ENCODE assay signal across 9 cellular contexts in genomic region chr2:96163768-96164429, GRCh38. TPM values are rescaled to one million over a fixed set of nuclear protein-coding genes. Genes with fewer than 3 reads are reported as not detected.
DNase-seq lines count a peak whose midpoint lies in the region; ATAC-seq and TF ChIP-seq lines count a peak whose summit lies in the region.
"Had no signal": no experiment of that assay in that cellular context is flagged by ENCODE, and none has a peak within 500 bp of the region (broad histone marks: within the 10 kb centered on the region; RNA-seq: fewer than 3 reads in every experiment).

No MANE protein-coding gene starts in this region.

- no peaks in the 10 kb centered on the region for H4K20me1 ChIP-seq in OCI-LY3 (ENCODE audit: insufficient read depth, low read length)

- peak overlapping the region; percentile 59 for H3K4me3 ChIP-seq in GM12864 (ENCODE audit: low read depth, low read length)
- H3K4me3 ChIP-seq in OCI-LY3 (ENCODE audit: low read length): peak overlapping the region; percentile 81
- H3K4me3 ChIP-seq: thoracic aorta had no signal

- H2AFZ ChIP-seq in OCI-LY3 (ENCODE audit: low read depth, low read length): peak overlapping the region; percentile 9; the same call in 1 of the 2 replicates

- peaks cover 35% of the 10 kb centered on the region for H3K4me1 ChIP-seq in OCI-LY3 (ENCODE audit: low read length)

- no peaks in the 10 kb centered on the region for H3K36me3 ChIP-seq in OCI-LY3 (replicated peaks; ENCODE audit: low read depth, low read length)
- H3K36me3 ChIP-seq: thoracic aorta had no signal

- peak overlapping the region; percentile 89 for H3K27ac ChIP-seq in OCI-LY3 (ENCODE audit: low read length)
- H3K27ac ChIP-seq: thoracic aorta had no signal

- TF ChIP-seq CTCF in GM12864 (IDR thresholded peaks at IDR 0.05; ENCODE audit: low read depth, low read length, missing control alignments) (no peak), OCI-LY3 (IDR thresholded peaks at IDR 0.05; ENCODE audit: low read depth, low read length) (no peak)

- DNase-seq in GM12864 (ENCODE audit: low read depth) (peak; percentile 87), occipital lobe (lab: John Stamatoyannopoulos, UW) (no peak), HEK293T (ENCODE audit: extremely low spot score) (no peak), NCI-H526 (lab: John Stamatoyannopoulos, UW) (no peak)
- DNase-seq in activated naive CD8-positive, alpha-beta T cell treated with anti-CD3 and anti-CD28 coated beads, Interleukin-2, amount 50 U/mL, for 16 hours (ENCODE audit: low read depth, low spot score): peak; percentile 77
- peak; percentile 89 for DNase-seq in stimulated activated CD4-positive, alpha-beta T cell treated with anti-CD3 and anti-CD28 coated beads, Interleukin-2, amount 100 ng/mL, for 4 hours (ENCODE audit: low read depth)

- POLR2A ChIA-PET in HEK293T (lab: Yijun Ruan, JAX): no interaction called here

- no peaks in the 10 kb centered on the region for H3K9me3 ChIP-seq in OCI-LY3 (ENCODE audit: insufficient read depth, low read length)
- H3K9me3 ChIP-seq: thoracic aorta had no signal

- H3K79me2 ChIP-seq in OCI-LY3 (ENCODE audit: low read length): no peaks in the 10 kb centered on the region

- H3K9ac ChIP-seq in OCI-LY3 (ENCODE audit: low read length): peak overlapping the region; percentile 87

- no peaks in the 10 kb centered on the region for H3K27me3 ChIP-seq in OCI-LY3 (ENCODE audit: low read depth, low read length)

- CTCF ChIA-PET in HEK293T (lab: Yijun Ruan, JAX): no interaction called here

- peak overlapping the region; percentile 95 for H3K4me2 ChIP-seq in OCI-LY3 (ENCODE audit: low read length)

- ATAC-seq in GM21619 (IDR thresholded peaks at IDR 0.05; ENCODE audit: unreplicated experiment): peak; percentile 54

TF ChIP-seq in HEK293T, 16 proteins besides CTCF, POLR2A, EP300 and RAD21:
- TF ChIP-seq SP1 (IDR thresholded peaks at IDR 0.05) (no peak), HDGF (IDR thresholded peaks at IDR 0.05; ENCODE audit: borderline replicate concordance) (no peak), ZNF384 (IDR thresholded peaks at IDR 0.05) (no peak), FOXM1 (IDR thresholded peaks at IDR 0.05; ENCODE audit: borderline replicate concordance) (no peak), L3MBTL2 (conservative IDR thresholded peaks at IDR 0.05) (no peak), CTBP1 (IDR thresholded peaks at IDR 0.05; ENCODE audit: borderline replicate concordance) (no peak), PKNOX1 (IDR thresholded peaks at IDR 0.05) (no peak)
TF ChIP-seq in HEK293T: peak in this region for 0.

RNA-seq across cellular contexts. Expression of gene DUSP2, which starts 18.7 kb away (rescaled TPM):
- total RNA-seq in occipital lobe: 7.3 TPM

RNA-seq across cellular contexts. Expression of gene ASTL, which starts 25.6 kb away (rescaled TPM):
- total RNA-seq in occipital lobe: not detected
- total RNA-seq: thoracic aorta had no signal

RNA-seq across cellular contexts. Expression of gene STARD7, which starts 44.7 kb away (rescaled TPM):
- 165 TPM for total RNA-seq in occipital lobe

RNA-seq across cellular contexts. Expression of gene ADRA2B, which starts 47.5 kb away (rescaled TPM):
- not detected for total RNA-seq in occipital lobe

Comparison
In these comparisons a context has a peak if more than half of its experiments do, and no peak if none do; other contexts are left out.
1. DNase-seq: peak in GM12864 (single experiment), activated naive CD8-positive, alpha-beta T cell treated with anti-CD3 and anti-CD28 coated beads, Interleukin-2, amount 50 U/mL, for 16 hours (single experiment) and stimulated activated CD4-positive, alpha-beta T cell treated with anti-CD3 and anti-CD28 coated beads, Interleukin-2, amount 100 ng/mL, for 4 hours (single experiment); none in occipital lobe (single experiment), HEK293T (single experiment) and NCI-H526 (0 of 2).